ENCODE assay signal across 1 cellular context in the genomic region with DNA sequence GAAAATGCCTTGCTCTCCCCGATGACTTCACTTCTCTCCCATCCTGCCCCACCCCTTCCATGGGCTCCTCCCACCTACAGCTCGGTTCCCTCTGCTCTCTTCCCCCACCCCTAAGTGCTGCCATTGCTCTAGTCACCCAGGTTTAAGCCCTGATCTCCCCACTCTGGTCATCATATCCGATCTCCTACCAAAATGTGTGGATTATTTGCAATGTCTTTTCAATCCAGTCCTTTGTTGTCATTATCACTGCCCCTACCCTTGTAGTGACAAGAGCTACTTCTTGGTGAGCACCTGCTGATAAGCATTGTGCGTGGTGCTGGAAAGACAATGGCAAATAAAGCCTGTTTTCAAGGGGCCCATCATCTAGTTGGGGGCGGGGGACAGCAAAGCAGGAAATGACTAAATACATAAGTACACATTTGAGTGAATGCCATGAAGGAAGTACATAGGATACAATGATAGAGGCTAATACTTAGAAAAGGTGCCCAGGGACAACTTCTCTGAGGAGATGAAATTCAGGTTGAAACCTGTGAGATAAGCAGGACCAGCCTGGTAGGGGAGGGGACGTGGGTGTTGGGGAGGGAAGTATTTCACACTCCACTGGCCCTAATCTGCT.
TF ChIP-seq lines count a peak whose summit lies in the region.

No MANE protein-coding gene starts in this region.

TF ChIP-seq in IMR-90, 13 proteins besides CTCF, POLR2A, EP300 and RAD21:
- TF ChIP-seq, protein P1, sequence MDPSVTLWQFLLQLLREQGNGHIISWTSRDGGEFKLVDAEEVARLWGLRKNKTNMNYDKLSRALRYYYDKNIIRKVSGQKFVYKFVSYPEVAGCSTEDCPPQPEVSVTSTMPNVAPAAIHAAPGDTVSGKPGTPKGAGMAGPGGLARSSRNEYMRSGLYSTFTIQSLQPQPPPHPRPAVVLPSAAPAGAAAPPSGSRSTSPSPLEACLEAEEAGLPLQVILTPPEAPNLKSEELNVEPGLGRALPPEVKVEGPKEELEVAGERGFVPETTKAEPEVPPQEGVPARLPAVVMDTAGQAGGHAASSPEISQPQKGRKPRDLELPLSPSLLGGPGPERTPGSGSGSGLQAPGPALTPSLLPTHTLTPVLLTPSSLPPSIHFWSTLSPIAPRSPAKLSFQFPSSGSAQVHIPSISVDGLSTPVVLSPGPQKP (IDR thresholded peaks at IDR 0.05; ENCODE audit: borderline replicate concordance, low read depth, low read length): no peak
